In the genomic region with DNA sequence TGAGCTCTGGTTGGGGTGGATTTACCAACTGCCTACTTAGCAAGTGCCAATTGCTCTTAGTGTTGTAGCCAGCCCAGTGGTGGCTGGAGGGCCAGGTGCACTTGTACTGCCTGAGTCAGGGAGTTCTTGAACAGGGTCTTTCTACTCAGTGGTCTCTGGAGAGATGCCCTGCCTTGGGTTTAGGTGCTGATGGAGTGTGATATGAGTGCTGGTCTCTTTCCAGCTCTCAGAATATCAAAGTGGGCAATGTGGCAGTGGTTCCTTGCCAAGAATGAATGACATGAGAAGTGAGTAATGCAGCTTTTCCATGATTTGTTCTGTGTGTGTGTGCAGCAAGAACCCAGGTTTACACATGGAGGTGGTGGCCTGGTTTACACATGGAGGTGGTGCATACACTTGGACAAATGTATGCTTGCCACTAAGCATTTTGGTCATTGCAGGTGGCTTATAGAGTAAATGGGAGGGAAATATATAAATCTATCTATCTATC, we compare ENCODE assay signal across 21 cellular contexts. TPM values are rescaled to one million over a fixed set of nuclear protein-coding genes. Genes with fewer than 3 reads are reported as not detected.
"Had no signal": no experiment of that assay in that cellular context is flagged by ENCODE, and none has a peak within 500 bp of the region (broad histone marks: within the 10 kb centered on the region; RNA-seq: fewer than 3 reads in every experiment).

No MANE protein-coding gene starts in this region.

- H3K27ac ChIP-seq: HL-60, SJSA1, SK-N-MC had no signal

- H3K4me3 ChIP-seq: SJSA1, SK-N-MC had no signal

- DNase-seq: KBM-7, MV-4-11, NCI-H1048, NCI-H1105 treated with DMSO at 0.1 percent for 48 hours, NCI-H1417 treated with DMSO at 0.1 percent for 48 hours, NCI-H146, NCI-H1694 treated with DMSO at 0.1 percent for 48 hours, NCI-H1930, NCI-H2081, NCI-H2107, NCI-H2227 treated with DMSO at 0.1 percent for 48 hours, NCI-H524, NCI-H69, NCI-H774, Right ventricle myocardium superior, RPMI8226, SIG-M5 had no signal

- H3K27me3 ChIP-seq: SJSA1 had no signal

- H3K4me1 ChIP-seq: SJSA1 had no signal

- H3K36me3 ChIP-seq: SJSA1 had no signal

RNA-seq across cellular contexts. Expression of gene ADAMTSL3, which starts 40.7 kb away (rescaled TPM):
- total RNA-seq: NCI-H460 had no signal
